In the genomic region with DNA sequence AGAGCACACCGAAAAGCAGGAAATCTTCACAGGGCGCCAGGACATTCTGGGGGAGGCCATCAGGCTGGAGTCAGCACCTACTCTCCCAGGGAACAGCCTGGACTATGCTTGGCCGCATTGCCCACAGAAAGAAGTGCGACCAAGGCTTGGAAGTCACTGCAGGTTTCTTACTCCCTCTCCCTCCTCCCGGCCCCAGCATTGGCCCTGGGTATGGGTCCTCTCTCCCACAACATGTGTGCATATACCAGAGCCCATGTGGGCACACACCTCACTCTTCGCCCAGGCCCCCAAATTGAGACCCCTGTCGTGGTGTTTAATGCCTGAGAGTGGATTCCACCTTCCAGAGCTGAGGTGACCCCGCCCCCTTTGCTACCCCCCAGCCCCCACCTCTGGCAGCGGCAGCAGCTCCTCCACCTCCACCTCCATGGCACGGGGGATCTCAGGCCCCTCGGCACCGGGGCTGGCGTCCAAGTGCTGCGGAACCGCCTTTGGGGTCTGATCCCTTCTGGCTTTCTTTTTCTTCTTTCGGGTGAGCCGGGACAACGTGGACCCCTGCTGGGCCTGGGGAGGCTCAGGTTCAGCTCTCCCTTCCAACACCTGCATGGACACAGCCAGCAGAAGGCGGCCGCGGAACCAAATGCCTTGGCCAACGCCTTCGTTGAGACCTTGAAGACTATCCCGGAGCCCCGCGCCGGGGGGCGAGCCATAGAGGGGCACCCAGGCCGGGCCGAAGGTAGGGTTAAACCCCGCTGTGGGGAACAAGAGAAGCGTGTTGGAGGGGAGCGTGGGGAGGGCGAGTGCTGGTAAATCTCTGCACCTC, we compare ENCODE assay signal across 9 cellular contexts. TPM values are rescaled to one million over a fixed set of nuclear protein-coding genes. Genes with fewer than 3 reads are reported as not detected.
A peak's percentile ranks its signal among the peaks of the same experiment; 100 is the strongest.
DNase-seq lines count a peak whose midpoint lies in the region; ATAC-seq and TF ChIP-seq lines count a peak whose summit lies in the region.
"Had no signal": no experiment of that assay in that cellular context is flagged by ENCODE, and none has a peak within 500 bp of the region (broad histone marks: within the 10 kb centered on the region; RNA-seq: fewer than 3 reads in every experiment).

No MANE protein-coding gene starts in this region.

- peaks cover 13 to 21% (median 20%) of the 10 kb centered on the region in 4 donors for H3K4me1 ChIP-seq in upper lobe of left lung

- peaks cover 0 to 10% (median 3%) of the 10 kb centered on the region in 4 donors for H3K27me3 ChIP-seq in upper lobe of left lung

- H3K27ac Mint-ChIP-seq in activated naive CD4-positive, alpha-beta T cell treated with anti-CD3 and anti-CD28 coated beads for 36 hours: no peak overlapping the region
- peak overlapping the region in 1 of 2 donors; percentile 75 for H3K27ac Mint-ChIP-seq in natural killer cell

- CTCF ChIA-PET in activated naive CD4-positive, alpha-beta T cell treated with anti-CD3 and anti-CD28 coated beads for 36 hours (lab: Charles Lee): interaction anchor here (0.5 to 1.8 kb wide), 11 partner anchors 9 to 393 kb away, joined by 3 to 9 read pairs (median 4); a partner anchor contains a TSS

- no peak for TF ChIP-seq EP300 in upper lobe of left lung (IDR thresholded peaks at IDR 0.05)

- H3K27ac ChIP-seq in upper lobe of left lung: no peak overlapping the region

- intact Hi-C loops in activated naive CD4-positive, alpha-beta T cell treated with anti-CD3 and anti-CD28 coated beads for 36 hours (cut with micrococcal nuclease): loop anchor here (5.0 kb wide), 2 partner anchors 142 to 352 kb away; a partner anchor contains a TSS
- intact Hi-C loops in natural killer cell (cut with micrococcal nuclease): loop anchor here (5.0 kb wide), 2 partner anchors 142 to 282 kb away; a partner anchor contains a TSS

- peak overlapping the region in 3 of 4 donors; percentile 35 to 54 (median 52) for H3K4me3 ChIP-seq in upper lobe of left lung

- TF ChIP-seq POLR2A in upper lobe of left lung (IDR thresholded peaks at IDR 0.05): no peak

- H3K36me3 ChIP-seq in upper lobe of left lung: no peaks in the 10 kb centered on the region

- H3K4me3 Mint-ChIP-seq in activated naive CD4-positive, alpha-beta T cell treated with anti-CD3 and anti-CD28 coated beads for 36 hours: peak overlapping the region; percentile 64
- H3K4me3 Mint-ChIP-seq in natural killer cell: peak overlapping the region; percentile 76

- peaks cover 13% of the 10 kb centered on the region for H3K27me3 Mint-ChIP-seq in activated naive CD4-positive, alpha-beta T cell treated with anti-CD3 and anti-CD28 coated beads for 36 hours (ENCODE audit: low read depth)
- peaks cover 24 to 37% of the 10 kb centered on the region in 2 donors for H3K27me3 Mint-ChIP-seq in natural killer cell (ENCODE audit: low read depth in 2 of 2)

- WGBS in upper lobe of left lung, 2 donors: 27 to 56% methylated on average over 14 to 23 of the region's 34 CpGs

- no peaks in the 10 kb centered on the region for H3K36me3 Mint-ChIP-seq in activated naive CD4-positive, alpha-beta T cell treated with anti-CD3 and anti-CD28 coated beads for 36 hours (ENCODE audit: low read depth)
- H3K36me3 Mint-ChIP-seq in natural killer cell: no peaks in the 10 kb centered on the region

- ATAC-seq in natural killer cell (no peak), upper lobe of left lung (ENCODE audit: low FRiP score in 2 of 2) (no peak), HG03097 (IDR thresholded peaks at IDR 0.05; ENCODE audit: low FRiP score, unreplicated experiment) (no peak)

- H3K9me3 Mint-ChIP-seq in activated naive CD4-positive, alpha-beta T cell treated with anti-CD3 and anti-CD28 coated beads for 36 hours: no peaks in the 10 kb centered on the region
- H3K9me3 Mint-ChIP-seq in natural killer cell: no peaks in the 10 kb centered on the region

- no peak for DNase-seq in activated naive CD4-positive, alpha-beta T cell treated with anti-CD3 and anti-CD28 coated beads for 36 hours
- no peak for DNase-seq in activated naive CD4-positive, alpha-beta T cell treated with Interleukin-2 at 50 U/mL for 16 hours
- DNase-seq in ecto neural progenitor cell (ENCODE audit: low spot score): peak; percentile 60
- DNase-seq in natural killer cell: no peak
- peak in 1 of 2 donors; percentile 79 for DNase-seq in upper lobe of left lung
- no peak for DNase-seq in stimulated activated CD8-positive, alpha-beta memory T cell treated with anti-CD3 and anti-CD28 coated beads, Interleukin-4, amount 100 ng/mL, for 48 hours
- no peak for DNase-seq in stimulated activated CD4-positive, alpha-beta T cell treated with anti-CD3 and anti-CD28 coated beads, Interleukin-4, amount 100 ng/mL, for 4 hours
- DNase-seq: stimulated activated CD4-positive, alpha-beta T cell treated with anti-CD3 and anti-CD28 coated beads, Interleukin-1b, Interleukin-23, amount 100 ng/mL, for 48 hours had no signal

- H3K9me3 ChIP-seq in upper lobe of left lung: no peaks in the 10 kb centered on the region

- peaks cover 7% of the 10 kb centered on the region for H3K4me1 Mint-ChIP-seq in activated naive CD4-positive, alpha-beta T cell treated with anti-CD3 and anti-CD28 coated beads for 36 hours (ENCODE audit: low read depth)
- H3K4me1 Mint-ChIP-seq in natural killer cell: peaks cover 0 to 12% of the 10 kb centered on the region in 2 donors

- TF ChIP-seq CTCF in natural killer cell (IDR thresholded peaks at IDR 0.05) (no peak), upper lobe of left lung (IDR thresholded peaks at IDR 0.05) (no peak)

RNA-seq across cellular contexts. Expression of a gene that starts 15.2 kb away (rescaled TPM):
- total RNA-seq in activated naive CD4-positive, alpha-beta T cell treated with anti-CD3 and anti-CD28 coated beads for 36 hours: 1 to 10 TPM; 2.9 to 3.6 TPM
- total RNA-seq in natural killer cell (10 to 100 TPM; 11.2 to 16.2 (median 11.9) TPM), upper lobe of left lung (10 to 100 TPM in 2 of 6 donors, 1 to 10 TPM in 4; 2.7 to 48.2 (median 4.8) TPM)

RNA-seq across cellular contexts. Expression of a gene that starts 58.5 kb away (rescaled TPM):
- total RNA-seq in activated naive CD4-positive, alpha-beta T cell treated with anti-CD3 and anti-CD28 coated beads for 36 hours: 100 to 1,000 TPM; 107 to 113 TPM
- total RNA-seq in natural killer cell: 100 to 1,000 TPM; 128 to 130 (median 129) TPM
- 100 to 1,000 TPM; 115 to 223 (median 179) TPM for total RNA-seq in upper lobe of left lung
